15 cellular contexts compared by ENCODE assay signal in the genomic region with DNA sequence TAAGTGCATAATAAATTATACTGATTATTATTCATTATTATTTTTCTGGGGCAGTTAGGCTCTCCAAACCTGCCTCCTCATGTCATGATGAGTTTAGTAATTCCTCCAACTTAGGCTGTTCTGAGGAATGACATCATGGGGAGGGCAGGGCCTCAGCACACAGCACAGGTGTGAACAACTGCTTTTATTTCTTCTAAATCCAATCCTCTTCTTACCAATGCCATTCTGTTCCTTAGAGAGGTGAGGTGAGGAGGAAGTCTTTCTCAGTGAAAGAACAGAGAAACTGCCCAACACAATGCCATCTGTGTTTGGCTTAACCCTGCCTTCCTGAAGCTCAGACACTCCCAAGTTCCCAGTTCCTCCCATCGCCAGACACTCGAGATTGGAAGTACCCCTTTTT.
A peak's percentile ranks its signal among the peaks of the same experiment; 100 is the strongest.
DNase-seq lines count a peak whose midpoint lies in the region; ATAC-seq and TF ChIP-seq lines count a peak whose summit lies in the region.
"Had no signal": no experiment of that assay in that cellular context is flagged by ENCODE, and none has a peak within 500 bp of the region (broad histone marks: within the 10 kb centered on the region; RNA-seq: fewer than 3 reads in every experiment).

No MANE protein-coding gene starts in this region.

- no peak for ATAC-seq in RWPE2 (ENCODE audit: low read depth)
- ATAC-seq in memory B cell (ENCODE audit: low read depth): no peak
- ATAC-seq in stimulated activated naive B cell treated with anti-CD40 and anti-IgM and Interleukin-4, amounts not matched to agents 10 μg/mL and 1 μg/mL and 100 μg/mL, for 72 hours (replicated peaks): no peak
- ATAC-seq in GM21723 (IDR thresholded peaks at IDR 0.05; ENCODE audit: unreplicated experiment): no peak
- ATAC-seq: left lobe of liver, SK-N-SH treated with all-trans-retinoic acid at 6 μM for 48 hours had no signal

- H3K4me1 Mint-ChIP-seq in memory B cell: peaks cover 8% of the 10 kb centered on the region
- H3K4me1 Mint-ChIP-seq in stimulated activated naive B cell treated with anti-CD40 and anti-IgM and Interleukin-4, amounts not matched to agents 10 μg/mL and 1 μg/mL and 100 μg/mL, for 72 hours: peaks cover 0 to 9% of the 10 kb centered on the region in 2 donors

- no peak overlapping the region for H3K4me3 ChIP-seq in RWPE2 (ENCODE audit: severe bottlenecking)

- DNase-seq in RWPE2 (ENCODE audit: low spot score) (no peak), caudate nucleus (lab: John Stamatoyannopoulos, UW) (no peak), memory B cell (ENCODE audit: low spot score in 2 of 2) (no peak), SKM-1 treated with dmso at 0.1 percent for 144 hours (lab: John Stamatoyannopoulos, UW; ENCODE audit: unreplicated experiment) (no peak), GF-D8 (lab: John Stamatoyannopoulos, UW) (no peak)
- DNase-seq in stimulated activated naive B cell treated with anti-CD40 and anti-IgM and Interleukin-4, amounts not matched to agents 10 μg/mL and 1 μg/mL and 100 μg/mL, for 72 hours: no peak
- no peak for DNase-seq in activated CD4-positive, alpha-beta T cell treated with anti-CD3 and anti-CD28 coated beads for 4 hours
- DNase-seq: activated CD4-positive, CD25-positive, alpha-beta regulatory T cell treated with anti-CD3 and anti-CD28 coated beads, Interleukin-2, amount 50 U/mL, for 72 hours; DMS79; effector CD4-positive, alpha-beta T cell; occipital lobe; stimulated activated CD4-positive, alpha-beta T cell treated with anti-CD3 and anti-CD28 coated beads, Interleukin-15, amount 100 ng/mL, for 24 hours had no signal

- peaks cover 35% of the 10 kb centered on the region for H3K4me1 ChIP-seq in RWPE2 (ENCODE audit: insufficient read depth, poor library complexity, severe bottlenecking)

- H3K36me3 ChIP-seq in RWPE2 (ENCODE audit: low read depth): peaks cover 33% of the 10 kb centered on the region

- H3K4me3 Mint-ChIP-seq in memory B cell: no peak overlapping the region
- H3K4me3 Mint-ChIP-seq in stimulated activated naive B cell treated with anti-CD40 and anti-IgM and Interleukin-4, amounts not matched to agents 10 μg/mL and 1 μg/mL and 100 μg/mL, for 72 hours: no peak overlapping the region

- H3K27ac Mint-ChIP-seq in memory B cell: peak overlapping the region; percentile 46
- peak overlapping the region; percentile 44 for H3K27ac Mint-ChIP-seq in stimulated activated naive B cell treated with anti-CD40 and anti-IgM and Interleukin-4, amounts not matched to agents 10 μg/mL and 1 μg/mL and 100 μg/mL, for 72 hours

- H3K27me3 Mint-ChIP-seq in memory B cell: no peaks in the 10 kb centered on the region
- no peaks in the 10 kb centered on the region for H3K27me3 Mint-ChIP-seq in stimulated activated naive B cell treated with anti-CD40 and anti-IgM and Interleukin-4, amounts not matched to agents 10 μg/mL and 1 μg/mL and 100 μg/mL, for 72 hours

- H3K27me3 ChIP-seq in RWPE2 (ENCODE audit: insufficient read depth, poor library complexity, severe bottlenecking): no peaks in the 10 kb centered on the region

- TF ChIP-seq CTCF in RWPE2 (IDR thresholded peaks at IDR 0.05; ENCODE audit: poor library complexity, severe bottlenecking): no peak

- H3K27ac ChIP-seq in RWPE2 (ENCODE audit: poor library complexity, severe bottlenecking) (peak overlapping the region; percentile 99), caudate nucleus (ENCODE audit: low read depth, low read length) (peak overlapping the region; percentile 80)

- H3K36me3 Mint-ChIP-seq in memory B cell: peaks cover 6% of the 10 kb centered on the region
- peaks cover 23 to 24% of the 10 kb centered on the region in 2 donors for H3K36me3 Mint-ChIP-seq in stimulated activated naive B cell treated with anti-CD40 and anti-IgM and Interleukin-4, amounts not matched to agents 10 μg/mL and 1 μg/mL and 100 μg/mL, for 72 hours

- no peaks in the 10 kb centered on the region for H3K9me3 Mint-ChIP-seq in memory B cell
- H3K9me3 Mint-ChIP-seq in stimulated activated naive B cell treated with anti-CD40 and anti-IgM and Interleukin-4, amounts not matched to agents 10 μg/mL and 1 μg/mL and 100 μg/mL, for 72 hours: no peaks in the 10 kb centered on the region

- H3K9me3 ChIP-seq in RWPE2 (ENCODE audit: severe bottlenecking): no peaks in the 10 kb centered on the region
